Comparison of ENCODE assay signal across 1 cellular context in the genomic region with DNA sequence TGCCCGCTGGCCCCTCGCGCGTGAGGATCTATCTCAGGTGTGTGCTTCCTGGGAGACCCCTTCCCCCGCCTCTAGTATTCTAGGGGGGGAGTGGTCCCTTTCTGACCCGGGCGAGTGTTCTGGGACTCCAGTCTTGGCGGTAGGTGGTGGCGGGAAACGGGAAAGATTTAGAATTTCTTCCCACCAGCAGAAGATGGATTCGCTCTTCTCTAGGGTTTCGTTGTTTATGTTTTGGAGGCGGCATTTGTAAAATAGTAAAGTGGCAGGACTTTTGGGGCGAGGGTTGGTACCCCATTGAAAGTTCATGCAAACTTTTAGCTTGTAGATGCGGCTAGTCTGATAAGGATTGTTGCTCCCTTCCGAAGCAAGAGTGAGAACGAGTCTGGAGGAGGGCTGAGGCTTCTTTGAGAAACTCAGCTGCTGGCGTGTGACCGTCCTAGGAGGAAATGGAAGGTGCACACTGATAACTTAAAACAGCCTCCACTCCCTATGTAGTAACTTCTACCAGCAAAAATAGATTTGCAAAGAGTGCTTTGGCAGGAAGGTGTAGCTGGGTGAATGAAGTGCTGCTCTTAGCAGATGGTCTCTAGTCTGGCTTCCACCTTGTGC.
TF ChIP-seq lines count a peak whose summit lies in the region.

No MANE protein-coding gene starts in this region.

TF ChIP-seq in GM12878, 131 proteins besides CTCF, POLR2A, EP300 and RAD21 (continued from another document):
- TF ChIP-seq BHLHE40 (IDR thresholded peaks at IDR 0.05; ENCODE audit: borderline replicate concordance in 1 of 2, low read depth in 2 of 2, low read length in 1 of 2) (no peak), RELA (IDR thresholded peaks at IDR 0.05; ENCODE audit: borderline replicate concordance, partially characterized antibody) (no peak), ZNF207 (IDR thresholded peaks at IDR 0.05; ENCODE audit: borderline replicate concordance) (no peak), IRF4 (IDR thresholded peaks at IDR 0.05; ENCODE audit: low read depth, low read length) (no peak), SPI1 (IDR thresholded peaks at IDR 0.05; ENCODE audit: borderline replicate concordance, insufficient read depth, low read depth, low read length) (no peak), MYB (IDR thresholded peaks at IDR 0.05; ENCODE audit: borderline replicate concordance, low read depth, low read length) (no peak), EED (IDR thresholded peaks at IDR 0.05; ENCODE audit: low read depth) (no peak), SMAD1 (IDR thresholded peaks at IDR 0.05; ENCODE audit: low read depth, partially characterized antibody) (no peak), LARP7 (IDR thresholded peaks at IDR 0.05) (no peak), STAT3 (IDR thresholded peaks at IDR 0.05; ENCODE audit: low read depth, low read length) (no peak), NR2F1 (conservative IDR thresholded peaks at IDR 0.05) (no peak), SREBF1 (IDR thresholded peaks at IDR 0.05; ENCODE audit: low read length) (no peak), ZNF24 (IDR thresholded peaks at IDR 0.05) (no peak), RB1 (IDR thresholded peaks at IDR 0.05; ENCODE audit: borderline replicate concordance) (no peak), NFIC (IDR thresholded peaks at IDR 0.05; ENCODE audit: low read depth, low read length) (no peak), MLLT1 (IDR thresholded peaks at IDR 0.05) (peak; percentile 42; the same call in 1 of the 2 replicates), SMAD5 (IDR thresholded peaks at IDR 0.05; ENCODE audit: low read depth) (peak; percentile 38; the same call in 1 of the 2 replicates), GABPA (IDR thresholded peaks at IDR 0.05; ENCODE audit: low read depth) (no peak), ZBTB4 (CRISPR knock-in tag; IDR thresholded peaks at IDR 0.05) (no peak), ZNF687 (IDR thresholded peaks at IDR 0.05) (no peak), POU2F2 (IDR thresholded peaks at IDR 0.05; ENCODE audit: borderline replicate concordance, low read depth, low read length) (peak; percentile 21; the same call in 1 of the 3 replicates), RUNX3 (IDR thresholded peaks at IDR 0.05; ENCODE audit: low read length) (no peak), SMARCA5 (IDR thresholded peaks at IDR 0.05) (no peak), PML (IDR thresholded peaks at IDR 0.05; ENCODE audit: low read length) (0 out of 2 replicates have a peak, but pooled peaks have one; percentile 47), CBX5 (IDR thresholded peaks at IDR 0.05; ENCODE audit: low read depth) (0 out of 2 replicates have a peak, but pooled peaks have one; percentile 6), CBX3 (IDR thresholded peaks at IDR 0.05; ENCODE audit: borderline replicate concordance, low read depth) (no peak), JUND (IDR thresholded peaks at IDR 0.05; ENCODE audit: low read depth, low read length) (no peak), ZNF622 (IDR thresholded peaks at IDR 0.05) (no peak), CBFB (IDR thresholded peaks at IDR 0.05; ENCODE audit: low read depth) (no peak)
- TF ChIP-seq, protein P1, sequence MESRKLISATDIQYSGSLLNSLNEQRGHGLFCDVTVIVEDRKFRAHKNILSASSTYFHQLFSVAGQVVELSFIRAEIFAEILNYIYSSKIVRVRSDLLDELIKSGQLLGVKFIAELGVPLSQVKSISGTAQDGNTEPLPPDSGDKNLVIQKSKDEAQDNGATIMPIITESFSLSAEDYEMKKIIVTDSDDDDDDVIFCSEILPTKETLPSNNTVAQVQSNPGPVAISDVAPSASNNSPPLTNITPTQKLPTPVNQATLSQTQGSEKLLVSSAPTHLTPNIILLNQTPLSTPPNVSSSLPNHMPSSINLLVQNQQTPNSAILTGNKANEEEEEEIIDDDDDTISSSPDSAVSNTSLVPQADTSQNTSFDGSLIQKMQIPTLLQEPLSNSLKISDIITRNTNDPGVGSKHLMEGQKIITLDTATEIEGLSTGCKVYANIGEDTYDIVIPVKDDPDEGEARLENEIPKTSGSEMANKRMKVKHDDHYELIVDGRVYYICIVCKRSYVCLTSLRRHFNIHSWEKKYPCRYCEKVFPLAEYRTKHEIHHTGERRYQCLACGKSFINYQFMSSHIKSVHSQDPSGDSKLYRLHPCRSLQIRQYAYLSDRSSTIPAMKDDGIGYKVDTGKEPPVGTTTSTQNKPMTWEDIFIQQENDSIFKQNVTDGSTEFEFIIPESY (IDR thresholded peaks at IDR 0.05), result no peak
- TF ChIP-seq, protein P2, sequence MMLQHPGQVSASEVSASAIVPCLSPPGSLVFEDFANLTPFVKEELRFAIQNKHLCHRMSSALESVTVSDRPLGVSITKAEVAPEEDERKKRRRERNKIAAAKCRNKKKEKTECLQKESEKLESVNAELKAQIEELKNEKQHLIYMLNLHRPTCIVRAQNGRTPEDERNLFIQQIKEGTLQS (IDR thresholded peaks at IDR 0.05; ENCODE audit: borderline replicate concordance, extremely low read depth, low read depth, low read length), result no peak
- TF ChIP-seq, protein P3, sequence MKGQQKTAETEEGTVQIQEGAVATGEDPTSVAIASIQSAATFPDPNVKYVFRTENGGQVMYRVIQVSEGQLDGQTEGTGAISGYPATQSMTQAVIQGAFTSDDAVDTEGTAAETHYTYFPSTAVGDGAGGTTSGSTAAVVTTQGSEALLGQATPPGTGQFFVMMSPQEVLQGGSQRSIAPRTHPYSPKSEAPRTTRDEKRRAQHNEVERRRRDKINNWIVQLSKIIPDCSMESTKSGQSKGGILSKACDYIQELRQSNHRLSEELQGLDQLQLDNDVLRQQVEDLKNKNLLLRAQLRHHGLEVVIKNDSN (IDR thresholded peaks at IDR 0.05; ENCODE audit: borderline replicate concordance, extremely low read length, insufficient read depth, low read depth, low read length), result no peak
